1 cellular context compared by ENCODE assay signal in genomic region chr10:119207713-119208552, GRCh38.
A peak's percentile ranks its signal among the peaks of the same experiment; 100 is the strongest.
TF ChIP-seq lines count a peak whose summit lies in the region.

No MANE protein-coding gene starts in this region.

TF ChIP-seq in GM12878, 131 proteins besides CTCF, POLR2A, EP300 and RAD21 (continued from another document):
- TF ChIP-seq E4F1 (IDR thresholded peaks at IDR 0.05; ENCODE audit: borderline replicate concordance, partially characterized antibody), result no peak
- TF ChIP-seq FOS (IDR thresholded peaks at IDR 0.05; ENCODE audit: borderline replicate concordance, extremely low read depth, insufficient read length), result no peak
- no peak for TF ChIP-seq SREBF2 (IDR thresholded peaks at IDR 0.05; ENCODE audit: low read length)
- no peak for TF ChIP-seq CBFB (IDR thresholded peaks at IDR 0.05; ENCODE audit: low read depth)
- TF ChIP-seq LARP7 (IDR thresholded peaks at IDR 0.05), result peak; percentile 50; the same call in 1 of the 2 replicates
- TF ChIP-seq NFIC (IDR thresholded peaks at IDR 0.05; ENCODE audit: low read depth, low read length), result no peak
- no peak for TF ChIP-seq RCOR1 (conservative IDR thresholded peaks at IDR 0.05; ENCODE audit: low read depth, low read length)
- TF ChIP-seq RUNX3 (IDR thresholded peaks at IDR 0.05; ENCODE audit: low read length), result 0 out of 2 replicates have a peak, but pooled peaks have one; percentile 9
- no peak for TF ChIP-seq STAT1 (conservative IDR thresholded peaks at IDR 0.05)
- TF ChIP-seq HDGF (IDR thresholded peaks at IDR 0.05), result no peak
- no peak for TF ChIP-seq KLF5 (IDR thresholded peaks at IDR 0.05; ENCODE audit: partially characterized antibody)
- TF ChIP-seq ZSCAN29 (IDR thresholded peaks at IDR 0.05), result no peak
- no peak for TF ChIP-seq CHD2 (IDR thresholded peaks at IDR 0.05; ENCODE audit: borderline replicate concordance, low read depth, low read length)
- TF ChIP-seq MXI1 (IDR thresholded peaks at IDR 0.05; ENCODE audit: low read depth, low read length), result peak; percentile 34; the same call in 1 of the 2 replicates
- no peak for TF ChIP-seq SMC3 (IDR thresholded peaks at IDR 0.05; ENCODE audit: borderline replicate concordance, low read length)
- no peak for TF ChIP-seq JUND (IDR thresholded peaks at IDR 0.05; ENCODE audit: low read depth, low read length)
- TF ChIP-seq MAX (IDR thresholded peaks at IDR 0.05; ENCODE audit: low read depth, low read length), result no peak
- TF ChIP-seq ATF3 (IDR thresholded peaks at IDR 0.05; ENCODE audit: borderline replicate concordance, extremely low read depth, low read depth, low read length), result no peak
- TF ChIP-seq YBX1 (IDR thresholded peaks at IDR 0.05), result no peak
TF ChIP-seq in GM12878: peak in this region for 10.
